Comparison of ENCODE assay signal across 18 cellular contexts in genomic region chr15:69280783-69281182, GRCh38. TPM values are rescaled to one million over a fixed set of nuclear protein-coding genes. Genes with fewer than 3 reads are reported as not detected.
"Had no signal": no experiment of that assay in that cellular context is flagged by ENCODE, and none has a peak within 500 bp of the region (broad histone marks: within the 10 kb centered on the region; RNA-seq: fewer than 3 reads in every experiment).

No MANE protein-coding gene starts in this region.

- H3K36me3 Mint-ChIP-seq: activated naive CD8-positive, alpha-beta T cell treated with anti-CD3 and anti-CD28 coated beads for 36 hours; memory B cell; T-cell had no signal

- FAIRE-seq: bronchial epithelial cell, urothelium cell line had no signal

- DNase-seq: activated CD4-positive, alpha-beta T cell treated with anti-CD3 and anti-CD28 coated beads, Interleukin-2, amount 50 U/mL, for 1 hour; activated CD8-positive, alpha-beta memory T cell treated with anti-CD3 and anti-CD28 coated beads for 24 hours; activated gamma-delta T cell treated with Interleukin-2 at 50 U/mL for 16 hours; activated naive CD8-positive, alpha-beta T cell treated with anti-CD3 and anti-CD28 coated beads for 36 hours; anterior cingulate cortex; dorsolateral prefrontal cortex; erythroblast; hippocampal formation; left ventricle myocardium superior; stimulated activated CD4-positive, alpha-beta T cell treated with anti-CD3 and anti-CD28 coated beads, Interleukin-12 subunit alpha, Interleukin-12 subunit beta, amount 100 ng/mL, for 4 hours; stimulated activated CD4-positive, alpha-beta T cell treated with anti-CD3 and anti-CD28 coated beads, Interleukin-2, amount 100 ng/mL, for 24 hours; T-cell; T-helper 9 cell had no signal

- H3K4me3 ChIP-seq: dorsolateral prefrontal cortex had no signal

- H3K4me1 Mint-ChIP-seq: activated naive CD8-positive, alpha-beta T cell treated with anti-CD3 and anti-CD28 coated beads for 36 hours; memory B cell; T-cell had no signal

- H3K27ac Mint-ChIP-seq: activated naive CD8-positive, alpha-beta T cell treated with anti-CD3 and anti-CD28 coated beads for 36 hours; memory B cell; T-cell had no signal

- ATAC-seq: activated CD4-positive, CD25-positive, alpha-beta regulatory T cell treated with anti-CD3 and anti-CD28 coated beads, Interleukin-2, amount 50 U/mL, for 24 hours; left ventricle myocardium superior; T-cell had no signal

- H3K4me3 Mint-ChIP-seq: activated naive CD8-positive, alpha-beta T cell treated with anti-CD3 and anti-CD28 coated beads for 36 hours; memory B cell; T-cell had no signal

- H3K9me3 Mint-ChIP-seq: activated naive CD8-positive, alpha-beta T cell treated with anti-CD3 and anti-CD28 coated beads for 36 hours; memory B cell; T-cell had no signal

- H3K27ac ChIP-seq: dorsolateral prefrontal cortex had no signal

RNA-seq across cellular contexts. Expression of gene PAQR5, which starts 17.9 kb away (rescaled TPM):
- total RNA-seq: glomerular endothelial cell had no signal
